18 cellular contexts compared by ENCODE assay signal in the genomic region with DNA sequence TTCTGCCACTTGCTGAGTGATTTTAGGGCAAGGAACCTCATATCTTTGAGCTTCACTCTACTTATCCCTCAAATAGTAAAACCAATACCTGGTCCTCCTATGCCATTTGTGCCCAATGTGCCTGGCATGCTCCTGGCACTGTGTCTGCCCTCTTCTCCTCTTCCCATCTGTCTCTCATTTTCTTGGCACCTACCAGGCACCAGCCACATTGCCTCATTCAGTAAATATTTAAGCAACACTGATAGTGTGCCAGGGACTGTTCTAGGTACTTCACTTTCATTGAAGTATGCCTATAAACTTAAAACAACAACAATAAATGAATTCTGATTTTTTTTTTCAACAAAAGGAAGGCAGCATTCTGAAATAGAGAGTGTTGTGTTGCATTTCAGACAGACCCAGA. TPM values are rescaled to one million over a fixed set of nuclear protein-coding genes. Genes with fewer than 3 reads are reported as not detected.
DNase-seq lines count a peak whose midpoint lies in the region; ATAC-seq and TF ChIP-seq lines count a peak whose summit lies in the region.
"Had no signal": no experiment of that assay in that cellular context is flagged by ENCODE, and none has a peak within 500 bp of the region (broad histone marks: within the 10 kb centered on the region; RNA-seq: fewer than 3 reads in every experiment).

No MANE protein-coding gene starts in this region.

- POLR2A ChIA-PET in HEK293T (lab: Yijun Ruan, JAX): no interaction called here

- no peak for TF ChIP-seq CTCF in LNCaP clone FGC (IDR thresholded peaks at IDR 0.05; ENCODE audit: control insufficient read depth, extremely low read depth, insufficient read depth)

- DNase-seq in Ammon's horn (ENCODE audit: low spot score) (peak; percentile 10), LNCaP clone FGC (ENCODE audit: low read depth) (peak; percentile 96), NCI-H774 (lab: John Stamatoyannopoulos, UW) (peak; percentile 72), left colon (no peak), HuH-7 (ENCODE audit: low spot score) (no peak), HEK293T (ENCODE audit: extremely low spot score) (no peak)
- DNase-seq in activated naive CD4-positive, alpha-beta T cell treated with Interleukin-2 at 50 U/mL for 16 hours: no peak
- DNase-seq: CD4-positive, alpha-beta T cell; Karpas-422; NCI-H1436; NCI-H2107; NCI-H524; PC-3; T-cell had no signal

- intact Hi-C loops in left colon (cut with DNase I, micrococcal nuclease): no loop called here

- no peak overlapping the region for H3K4me3 ChIP-seq in LNCaP clone FGC (ENCODE audit: low read depth, low read length)

- peak; percentile 96 for ATAC-seq in left colon
- ATAC-seq in GM18502 (IDR thresholded peaks at IDR 0.05; ENCODE audit: poor library complexity, unreplicated experiment): no peak
- ATAC-seq: PC-3, T-cell had no signal

- CTCF ChIA-PET in HEK293T (lab: Yijun Ruan, JAX): no interaction called here

TF ChIP-seq in HEK293T, 16 proteins besides CTCF, POLR2A, EP300 and RAD21:
- TF ChIP-seq TARDBP (IDR thresholded peaks at IDR 0.05) (no peak), FOXK2 (IDR thresholded peaks at IDR 0.05) (no peak), L3MBTL2 (conservative IDR thresholded peaks at IDR 0.05) (no peak), HDGF (IDR thresholded peaks at IDR 0.05; ENCODE audit: borderline replicate concordance) (no peak), ARNT (IDR thresholded peaks at IDR 0.05) (no peak), ZNF384 (IDR thresholded peaks at IDR 0.05) (no peak), SUZ12 (IDR thresholded peaks at IDR 0.05) (no peak), FOXA1 (IDR thresholded peaks at IDR 0.05) (no peak), NFRKB (IDR thresholded peaks at IDR 0.05) (no peak), BHLHE40 (IDR thresholded peaks at IDR 0.05; ENCODE audit: borderline replicate concordance) (no peak), ELF4 (IDR thresholded peaks at IDR 0.05) (no peak), FOXM1 (IDR thresholded peaks at IDR 0.05; ENCODE audit: borderline replicate concordance) (no peak), LEF1 (IDR thresholded peaks at IDR 0.05; ENCODE audit: borderline replicate concordance) (no peak), SP1 (IDR thresholded peaks at IDR 0.05) (no peak), PKNOX1 (IDR thresholded peaks at IDR 0.05) (no peak)

RNA-seq across cellular contexts. Expression of gene BOD1L2, which starts 15.1 kb away (rescaled TPM):
- total RNA-seq in left colon: not detected
- total RNA-seq: A673; B cell; CD4-positive, alpha-beta T cell; PC-3; SK-MEL-5; T-cell had no signal

Comparison
In these comparisons a context has a peak if more than half of its experiments do, and no peak if none do; other contexts are left out.
1. DNase-seq: peak in Ammon's horn (single experiment), LNCaP clone FGC (single experiment) and NCI-H774 (single experiment); none in left colon (0 of 2), HuH-7 (single experiment), HEK293T (single experiment) and activated naive CD4-positive, alpha-beta T cell treated with Interleukin-2 at 50 U/mL for 16 hours (single experiment).